Comparison of ENCODE assay signal across 25 cellular contexts in genomic region chr5:55064523-55064922, GRCh38. TPM values are rescaled to one million over a fixed set of nuclear protein-coding genes. Genes with fewer than 3 reads are reported as not detected.
"Had no signal": no experiment of that assay in that cellular context is flagged by ENCODE, and none has a peak within 500 bp of the region (broad histone marks: within the 10 kb centered on the region; RNA-seq: fewer than 3 reads in every experiment).

No MANE protein-coding gene starts in this region.

- H3K4me1 Mint-ChIP-seq: brain, WTC11 had no signal

- H3K27ac Mint-ChIP-seq: activated CD4-positive, alpha-beta memory T cell treated with anti-CD3 and anti-CD28 coated beads for 36 hours; activated naive CD8-positive, alpha-beta T cell; activated T-cell treated with anti-CD3 and anti-CD28 coated beads, Interleukin-2, amount 50 U/mL, for 24 hours; brain; WTC11 had no signal

- DNase-seq: activated CD4-positive, alpha-beta memory T cell treated with anti-CD3 and anti-CD28 coated beads for 36 hours; activated CD4-positive, alpha-beta T cell treated with anti-CD3 and anti-CD28 coated beads, Interleukin-2, amount 10 ng/mL, durations not matched to agents 24 days and 14 days; activated CD4-positive, CD25-positive, alpha-beta regulatory T cell treated with anti-CD3 and anti-CD28 coated beads, Interleukin-2, amount 50 U/mL, for 72 hours; activated effector memory CD4-positive, alpha-beta T cell treated with Interleukin-2 at 50 U/mL for 16 hours; activated naive CD4-positive, alpha-beta T cell; activated T-cell treated with anti-CD3 and anti-CD28 coated beads, Interleukin-2, amount 50 U/mL, for 24 hours; Kasumi-1; KBM-7; NCI-H1105 treated with DMSO at 0.1 percent for 48 hours; NCI-H1436 treated with DMSO at 0.1 percent for 48 hours; NCI-H187 treated with DMSO at 0.1 percent for 48 hours; NCI-H2081 treated with DMSO at 0.1 percent for 48 hours; NCI-H226; NCI-H526; NCI-H82; T-helper 9 cell had no signal

- H3K27me3 ChIP-seq: ascending aorta had no signal

- H3K36me3 ChIP-seq: ascending aorta had no signal

- H3K4me3 Mint-ChIP-seq: activated CD4-positive, alpha-beta memory T cell treated with anti-CD3 and anti-CD28 coated beads for 36 hours; activated naive CD8-positive, alpha-beta T cell; activated T-cell treated with anti-CD3 and anti-CD28 coated beads, Interleukin-2, amount 50 U/mL, for 24 hours; brain; WTC11 had no signal

- H3K36me3 Mint-ChIP-seq: activated CD4-positive, alpha-beta memory T cell treated with anti-CD3 and anti-CD28 coated beads for 36 hours; activated naive CD8-positive, alpha-beta T cell; brain had no signal

- H3K9me3 ChIP-seq: ascending aorta had no signal

- H3K4me3 ChIP-seq: ascending aorta, SK-N-MC had no signal

- H3K9me3 Mint-ChIP-seq: activated CD4-positive, alpha-beta memory T cell treated with anti-CD3 and anti-CD28 coated beads for 36 hours; brain had no signal

- H3K4me1 ChIP-seq: ascending aorta had no signal

- H3K27ac ChIP-seq: ascending aorta, SK-N-MC had no signal

- ATAC-seq: Right ventricle myocardium inferior, WTC11 had no signal

- H3K27me3 Mint-ChIP-seq: activated CD4-positive, alpha-beta memory T cell treated with anti-CD3 and anti-CD28 coated beads for 36 hours; activated CD4-positive, alpha-beta T cell treated with anti-CD3 and anti-CD28 coated beads, Interleukin-2, amount 10 ng/mL, durations not matched to agents 24 days and 14 days; activated naive CD8-positive, alpha-beta T cell; activated T-cell treated with anti-CD3 and anti-CD28 coated beads, Interleukin-2, amount 50 U/mL, for 24 hours; brain had no signal

RNA-seq across cellular contexts. Expression of gene GZMA, which starts 37.9 kb away (rescaled TPM):
- total RNA-seq: ascending aorta, NCI-H460, OCI-LY7, RPMI7951, WTC11 had no signal

RNA-seq across cellular contexts. Expression of gene GZMK, which starts 40.5 kb away (rescaled TPM):
- total RNA-seq: ascending aorta, NCI-H460, OCI-LY7, RPMI7951, WTC11 had no signal
